In the genomic region with DNA sequence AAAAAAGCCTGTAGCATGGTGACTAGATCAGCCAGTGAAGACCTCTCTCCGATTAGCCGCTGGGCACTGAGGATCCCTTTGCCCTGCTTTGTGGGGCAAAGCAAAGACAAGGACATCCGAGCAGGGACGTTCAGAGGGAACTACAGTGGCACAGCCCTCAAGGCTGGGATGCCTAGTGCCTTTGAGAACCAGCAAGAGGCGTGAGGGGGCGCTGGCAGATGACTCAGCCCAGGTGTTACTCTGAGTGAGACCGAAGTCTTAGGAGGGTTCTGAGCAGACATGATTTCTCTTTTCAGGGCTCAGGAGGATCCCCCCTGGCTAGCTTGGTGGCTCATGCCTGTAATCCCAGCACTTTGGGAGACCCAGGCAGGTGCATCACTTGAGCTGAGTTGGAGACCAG, we compare ENCODE assay signal across 1 cellular context.
TF ChIP-seq lines count a peak whose summit lies in the region.

No MANE protein-coding gene starts in this region.

TF ChIP-seq in HepG2, 621 proteins besides CTCF, POLR2A, EP300 and RAD21 (continued from another document):
- TF ChIP-seq, protein P1, sequence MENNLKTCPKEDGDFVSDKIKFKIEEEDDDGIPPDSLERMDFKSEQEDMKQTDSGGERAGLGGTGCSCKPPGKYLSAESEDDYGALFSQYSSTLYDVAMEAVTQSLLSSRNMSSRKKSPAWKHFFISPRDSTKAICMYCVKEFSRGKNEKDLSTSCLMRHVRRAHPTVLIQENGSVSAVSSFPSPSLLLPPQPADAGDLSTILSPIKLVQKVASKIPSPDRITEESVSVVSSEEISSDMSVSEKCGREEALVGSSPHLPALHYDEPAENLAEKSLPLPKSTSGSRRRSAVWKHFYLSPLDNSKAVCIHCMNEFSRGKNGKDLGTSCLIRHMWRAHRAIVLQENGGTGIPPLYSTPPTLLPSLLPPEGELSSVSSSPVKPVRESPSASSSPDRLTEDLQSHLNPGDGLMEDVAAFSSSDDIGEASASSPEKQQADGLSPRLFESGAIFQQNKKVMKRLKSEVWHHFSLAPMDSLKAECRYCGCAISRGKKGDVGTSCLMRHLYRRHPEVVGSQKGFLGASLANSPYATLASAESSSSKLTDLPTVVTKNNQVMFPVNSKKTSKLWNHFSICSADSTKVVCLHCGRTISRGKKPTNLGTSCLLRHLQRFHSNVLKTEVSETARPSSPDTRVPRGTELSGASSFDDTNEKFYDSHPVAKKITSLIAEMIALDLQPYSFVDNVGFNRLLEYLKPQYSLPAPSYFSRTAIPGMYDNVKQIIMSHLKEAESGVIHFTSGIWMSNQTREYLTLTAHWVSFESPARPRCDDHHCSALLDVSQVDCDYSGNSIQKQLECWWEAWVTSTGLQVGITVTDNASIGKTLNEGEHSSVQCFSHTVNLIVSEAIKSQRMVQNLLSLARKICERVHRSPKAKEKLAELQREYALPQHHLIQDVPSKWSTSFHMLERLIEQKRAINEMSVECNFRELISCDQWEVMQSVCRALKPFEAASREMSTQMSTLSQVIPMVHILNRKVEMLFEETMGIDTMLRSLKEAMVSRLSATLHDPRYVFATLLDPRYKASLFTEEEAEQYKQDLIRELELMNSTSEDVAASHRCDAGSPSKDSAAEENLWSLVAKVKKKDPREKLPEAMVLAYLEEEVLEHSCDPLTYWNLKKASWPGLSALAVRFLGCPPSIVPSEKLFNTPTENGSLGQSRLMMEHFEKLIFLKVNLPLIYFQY (CRISPR knock-in tag; IDR thresholded peaks at IDR 0.05; ENCODE audit: borderline replicate concordance) = no peak
- TF ChIP-seq KMT2B (CRISPR knock-in tag; IDR thresholded peaks at IDR 0.05) = no peak
- TF ChIP-seq, protein P2, sequence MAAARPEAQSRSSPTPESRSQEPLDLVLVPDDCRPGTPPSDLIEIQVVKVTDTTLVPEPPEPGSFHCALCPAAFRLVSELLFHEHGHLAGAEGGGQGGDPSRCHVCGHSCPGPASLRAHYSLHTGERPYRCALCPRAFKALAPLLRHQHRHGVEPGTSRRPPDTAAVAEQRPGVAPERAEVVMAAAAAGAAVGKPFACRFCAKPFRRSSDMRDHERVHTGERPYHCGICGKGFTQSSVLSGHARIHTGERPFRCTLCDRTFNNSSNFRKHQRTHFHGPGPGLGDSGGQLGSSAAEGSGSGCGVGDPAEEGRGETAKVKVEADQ (CRISPR knock-in tag; IDR thresholded peaks at IDR 0.05; ENCODE audit: borderline replicate concordance) = no peak
- TF ChIP-seq JUND (CRISPR knock-in tag; IDR thresholded peaks at IDR 0.05) = no peak
- TF ChIP-seq, protein P3, sequence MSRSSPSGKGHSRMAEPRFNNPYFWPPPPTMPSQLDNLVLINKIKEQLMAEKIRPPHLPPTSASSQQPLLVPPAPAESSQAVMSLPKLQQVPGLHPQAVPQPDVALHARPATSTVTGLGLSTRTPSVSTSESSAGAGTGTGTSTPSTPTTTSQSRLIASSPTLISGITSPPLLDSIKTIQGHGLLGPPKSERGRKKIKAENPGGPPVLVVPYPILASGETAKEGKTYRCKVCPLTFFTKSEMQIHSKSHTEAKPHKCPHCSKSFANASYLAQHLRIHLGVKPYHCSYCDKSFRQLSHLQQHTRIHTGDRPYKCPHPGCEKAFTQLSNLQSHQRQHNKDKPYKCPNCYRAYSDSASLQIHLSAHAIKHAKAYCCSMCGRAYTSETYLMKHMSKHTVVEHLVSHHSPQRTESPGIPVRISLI (CRISPR knock-in tag; IDR thresholded peaks at IDR 0.05; ENCODE audit: borderline replicate concordance) = no peak
